In the genomic region with DNA sequence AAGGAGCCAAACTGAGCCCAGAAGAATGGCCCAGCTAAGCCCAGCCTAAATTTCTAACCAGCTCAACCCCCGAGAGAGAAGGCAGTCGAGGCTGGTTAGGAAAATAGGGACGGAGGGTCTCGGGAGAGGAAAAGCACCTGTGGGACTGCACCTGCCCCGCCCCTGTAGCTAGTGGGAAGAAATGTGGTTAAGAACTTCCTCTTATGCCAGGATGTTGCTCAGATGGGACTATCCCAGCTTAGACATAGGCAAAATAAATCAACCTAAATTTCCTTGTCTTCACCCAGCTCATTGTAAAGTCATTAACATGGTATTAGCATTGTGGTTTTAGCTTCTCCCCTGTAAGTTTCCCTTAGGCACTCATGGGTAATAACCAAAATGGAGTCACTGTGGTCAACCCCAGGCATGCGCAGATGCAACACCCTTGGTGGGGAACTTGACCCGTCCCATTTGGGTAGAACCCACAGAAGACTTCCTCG, we compare ENCODE assay signal across 17 cellular contexts.
DNase-seq lines count a peak whose midpoint lies in the region; ATAC-seq and TF ChIP-seq lines count a peak whose summit lies in the region.
"Had no signal": no experiment of that assay in that cellular context is flagged by ENCODE, and none has a peak within 500 bp of the region (broad histone marks: within the 10 kb centered on the region; RNA-seq: fewer than 3 reads in every experiment).

No MANE protein-coding gene starts in this region.

- peaks cover 16% of the 10 kb centered on the region for H3K4me1 Mint-ChIP-seq in activated CD4-positive, alpha-beta T cell treated with anti-CD3 and anti-CD28 coated beads for 36 hours
- peaks cover 32% of the 10 kb centered on the region for H3K4me1 Mint-ChIP-seq in activated naive CD8-positive, alpha-beta T cell treated with anti-CD3 and anti-CD28 coated beads, Interleukin-2, amount 50 U/mL, for 24 hours
- H3K4me1 Mint-ChIP-seq in stimulated activated effector memory CD8-positive, alpha-beta T cell treated with anti-CD3 and anti-CD28 coated beads, Interleukin-12 subunit alpha, Interleukin-12 subunit beta, amount 100 ng/mL, for 72 hours, result peaks cover 21% of the 10 kb centered on the region
- H3K4me1 Mint-ChIP-seq: neural progenitor cell had no signal

- peaks cover 7% of the 10 kb centered on the region for H3K27me3 Mint-ChIP-seq in activated CD4-positive, alpha-beta T cell treated with anti-CD3 and anti-CD28 coated beads for 36 hours
- H3K27me3 Mint-ChIP-seq in activated naive CD8-positive, alpha-beta T cell treated with anti-CD3 and anti-CD28 coated beads, Interleukin-2, amount 50 U/mL, for 24 hours, result peaks cover 4% of the 10 kb centered on the region

- peak; percentile 19 for DNase-seq in activated CD4-positive, alpha-beta T cell treated with anti-CD3 and anti-CD28 coated beads for 36 hours
- no peak for DNase-seq in activated CD4-positive, alpha-beta T cell treated with anti-CD3 and anti-CD28 coated beads, Interleukin-2, amount 50 U/mL, for 4 hours
- DNase-seq in NOMO-1 treated with DMSO at 0.1 percent for 48 hours (lab: John Stamatoyannopoulos, UW; ENCODE audit: unreplicated experiment), result peak; percentile 70
- DNase-seq in activated naive CD8-positive, alpha-beta T cell treated with anti-CD3 and anti-CD28 coated beads, Interleukin-2, amount 50 U/mL, for 24 hours, result peak; percentile 35
- DNase-seq in stimulated activated effector memory CD8-positive, alpha-beta T cell treated with anti-CD3 and anti-CD28 coated beads, Interleukin-12 subunit alpha, Interleukin-12 subunit beta, amount 100 ng/mL, for 72 hours (ENCODE audit: low spot score in 2 of 2), result no peak
- no peak for DNase-seq in cardiac septum (ENCODE audit: low spot score)
- no peak for DNase-seq in left lung
- DNase-seq: 8988T; activated CD4-positive, alpha-beta T cell treated with anti-CD3 and anti-CD28 coated beads for 48 hours; gastrocnemius medialis; mammary epithelial cell; NCI-H2081; NCI-H526 treated with DMSO at 0.1 percent for 48 hours; T-helper 2 cell had no signal

- peaks cover 50% of the 10 kb centered on the region for H3K9me3 Mint-ChIP-seq in activated CD4-positive, alpha-beta T cell treated with anti-CD3 and anti-CD28 coated beads for 36 hours (ENCODE audit: low read depth)
- H3K9me3 Mint-ChIP-seq in activated naive CD8-positive, alpha-beta T cell treated with anti-CD3 and anti-CD28 coated beads, Interleukin-2, amount 50 U/mL, for 24 hours, result peaks cover 54% of the 10 kb centered on the region
- H3K9me3 Mint-ChIP-seq in stimulated activated effector memory CD8-positive, alpha-beta T cell treated with anti-CD3 and anti-CD28 coated beads, Interleukin-12 subunit alpha, Interleukin-12 subunit beta, amount 100 ng/mL, for 72 hours, result peaks cover 26% of the 10 kb centered on the region

- H3K4me1 ChIP-seq in left lung, result no peaks in the 10 kb centered on the region
- H3K4me1 ChIP-seq: gastrocnemius medialis, neural progenitor cell had no signal

- H3K36me3 ChIP-seq in left lung, result no peaks in the 10 kb centered on the region
- H3K36me3 ChIP-seq: ascending aorta, gastrocnemius medialis, neural progenitor cell had no signal

- no peak for TF ChIP-seq CTCF in left lung (IDR thresholded peaks at IDR 0.05)

- peaks cover 47% of the 10 kb centered on the region for H3K36me3 Mint-ChIP-seq in activated CD4-positive, alpha-beta T cell treated with anti-CD3 and anti-CD28 coated beads for 36 hours (ENCODE audit: low read depth)
- peaks cover 38% of the 10 kb centered on the region for H3K36me3 Mint-ChIP-seq in activated naive CD8-positive, alpha-beta T cell treated with anti-CD3 and anti-CD28 coated beads, Interleukin-2, amount 50 U/mL, for 24 hours (ENCODE audit: low read depth)
- H3K36me3 Mint-ChIP-seq in stimulated activated effector memory CD8-positive, alpha-beta T cell treated with anti-CD3 and anti-CD28 coated beads, Interleukin-12 subunit alpha, Interleukin-12 subunit beta, amount 100 ng/mL, for 72 hours, result no peaks in the 10 kb centered on the region

- H3K27ac Mint-ChIP-seq in activated CD4-positive, alpha-beta T cell treated with anti-CD3 and anti-CD28 coated beads for 36 hours, result peak overlapping the region; percentile 60
- H3K27ac Mint-ChIP-seq in activated naive CD8-positive, alpha-beta T cell treated with anti-CD3 and anti-CD28 coated beads, Interleukin-2, amount 50 U/mL, for 24 hours, result no peak overlapping the region
- peak overlapping the region; percentile 37 for H3K27ac Mint-ChIP-seq in stimulated activated effector memory CD8-positive, alpha-beta T cell treated with anti-CD3 and anti-CD28 coated beads, Interleukin-12 subunit alpha, Interleukin-12 subunit beta, amount 100 ng/mL, for 72 hours
- H3K27ac Mint-ChIP-seq: neural progenitor cell had no signal

- peaks cover 0 to 20% of the 10 kb centered on the region in 2 donors for H3K27me3 ChIP-seq in left lung
- H3K27me3 ChIP-seq: ascending aorta, neural progenitor cell had no signal

- CTCF ChIA-PET in activated CD4-positive, alpha-beta T cell treated with anti-CD3 and anti-CD28 coated beads for 36 hours (lab: Charles Lee), result interaction anchor here (0.7 kb wide), 1 partner anchor 32 kb away, joined by 4 read pairs; no protein-coding TSS in a partner anchor

- no peak overlapping the region for H3K4me3 Mint-ChIP-seq in activated CD4-positive, alpha-beta T cell treated with anti-CD3 and anti-CD28 coated beads for 36 hours
- no peak overlapping the region for H3K4me3 Mint-ChIP-seq in activated naive CD8-positive, alpha-beta T cell treated with anti-CD3 and anti-CD28 coated beads, Interleukin-2, amount 50 U/mL, for 24 hours
- H3K4me3 Mint-ChIP-seq in stimulated activated effector memory CD8-positive, alpha-beta T cell treated with anti-CD3 and anti-CD28 coated beads, Interleukin-12 subunit alpha, Interleukin-12 subunit beta, amount 100 ng/mL, for 72 hours, result no peak overlapping the region
- H3K4me3 Mint-ChIP-seq: neural progenitor cell had no signal

- peak; percentile 53 for ATAC-seq in activated CD4-positive, alpha-beta T cell treated with anti-CD3 and anti-CD28 coated beads for 36 hours
- peak; percentile 59 for ATAC-seq in activated naive CD8-positive, alpha-beta T cell treated with anti-CD3 and anti-CD28 coated beads, Interleukin-2, amount 50 U/mL, for 24 hours
- ATAC-seq in stimulated activated effector memory CD8-positive, alpha-beta T cell treated with anti-CD3 and anti-CD28 coated beads, Interleukin-12 subunit alpha, Interleukin-12 subunit beta, amount 100 ng/mL, for 72 hours, result peak; percentile 31
- ATAC-seq in GM19397 (IDR thresholded peaks at IDR 0.05; ENCODE audit: unreplicated experiment) (no peak), left lung (no peak)
- ATAC-seq: gastrocnemius medialis had no signal

- H3K27ac ChIP-seq in left lung, result no peak overlapping the region
- H3K27ac ChIP-seq: ascending aorta, gastrocnemius medialis, neural progenitor cell had no signal

- POLR2A ChIA-PET in activated CD4-positive, alpha-beta T cell treated with anti-CD3 and anti-CD28 coated beads for 36 hours (lab: Charles Lee), result interaction anchor here (0.7 kb wide), 1 partner anchor 158 kb away, joined by 3 read pairs; the partner anchor contains the start of gene ZNF595

- intact Hi-C loops in activated CD4-positive, alpha-beta T cell treated with anti-CD3 and anti-CD28 coated beads for 36 hours (cut with DNase I, micrococcal nuclease), result no loop called here
- intact Hi-C loops in cardiac septum (cut with DNase I), result loop anchor here (5.0 kb wide), 1 partner anchor 89 kb away; the partner anchor contains the start of gene ZNF718
- intact Hi-C loops in left lung (cut with DNase I), result no loop called here

- H3K4me3 ChIP-seq in left lung, result no peak overlapping the region
- H3K4me3 ChIP-seq: neural progenitor cell had no signal

- H3K9me3 ChIP-seq in left lung, result peaks cover 0 to 87% of the 10 kb centered on the region in 2 donors
- H3K9me3 ChIP-seq: gastrocnemius medialis had no signal

Comparison
In these comparisons a context has a peak if more than half of its experiments do, and no peak if none do; other contexts are left out.
1. DNase-seq: peak in activated CD4-positive, alpha-beta T cell treated with anti-CD3 and anti-CD28 coated beads for 36 hours (single experiment), NOMO-1 treated with DMSO at 0.1 percent for 48 hours (single experiment) and activated naive CD8-positive, alpha-beta T cell treated with anti-CD3 and anti-CD28 coated beads, Interleukin-2, amount 50 U/mL, for 24 hours (single experiment); none in activated CD4-positive, alpha-beta T cell treated with anti-CD3 and anti-CD28 coated beads, Interleukin-2, amount 50 U/mL, for 4 hours (0 of 2), stimulated activated effector memory CD8-positive, alpha-beta T cell treated with anti-CD3 and anti-CD28 coated beads, Interleukin-12 subunit alpha, Interleukin-12 subunit beta, amount 100 ng/mL, for 72 hours (0 of 2), cardiac septum (single experiment) and left lung (0 of 2).
2. ATAC-seq: peak in activated CD4-positive, alpha-beta T cell treated with anti-CD3 and anti-CD28 coated beads for 36 hours (single experiment), activated naive CD8-positive, alpha-beta T cell treated with anti-CD3 and anti-CD28 coated beads, Interleukin-2, amount 50 U/mL, for 24 hours (single experiment) and stimulated activated effector memory CD8-positive, alpha-beta T cell treated with anti-CD3 and anti-CD28 coated beads, Interleukin-12 subunit alpha, Interleukin-12 subunit beta, amount 100 ng/mL, for 72 hours (single experiment); none in GM19397 (single experiment) and left lung (single experiment).